Comparison of ENCODE assay signal across 1 cellular context in genomic region chr11:82862379-82862778, GRCh38.
TF ChIP-seq lines count a peak whose summit lies in the region.

No MANE protein-coding gene starts in this region.

TF ChIP-seq in K562, 482 proteins besides CTCF, POLR2A, EP300 and RAD21:
- TF ChIP-seq AFF1 (IDR thresholded peaks at IDR 0.05; ENCODE audit: low read depth in 1 of 2, partially characterized antibody in 2 of 2): no peak
- no peak for TF ChIP-seq POLR2G (IDR thresholded peaks at IDR 0.05; ENCODE audit: low read depth, low read length)
- no peak for TF ChIP-seq ZNF717 (CRISPR knock-in tag; IDR thresholded peaks at IDR 0.05)
- TF ChIP-seq ZNF407 (IDR thresholded peaks at IDR 0.05; ENCODE audit: low read depth): 0 out of 2 replicates have a peak, but pooled peaks have one; percentile 50
- TF ChIP-seq ZNF24 (IDR thresholded peaks at IDR 0.05): no peak
- no peak for TF ChIP-seq ZNF551 (CRISPR knock-in tag; IDR thresholded peaks at IDR 0.05)
